In genomic region chr2:42878581-42878980, GRCh38 we compare ENCODE assay signal across 12 cellular contexts.
DNase-seq lines count a peak whose midpoint lies in the region; ATAC-seq and TF ChIP-seq lines count a peak whose summit lies in the region.
"Had no signal": no experiment of that assay in that cellular context is flagged by ENCODE, and none has a peak within 500 bp of the region (broad histone marks: within the 10 kb centered on the region; RNA-seq: fewer than 3 reads in every experiment).

No MANE protein-coding gene starts in this region.

- H3K27ac Mint-ChIP-seq in chondrocyte (ENCODE audit: unreplicated experiment): no peak overlapping the region

- no peaks in the 10 kb centered on the region for H3K9me3 ChIP-seq in psoas muscle

- no peaks in the 10 kb centered on the region for H3K4me1 Mint-ChIP-seq in chondrocyte (ENCODE audit: low read depth)

- no peak for DNase-seq in psoas muscle
- DNase-seq in AG08396 (ENCODE audit: low spot score): no peak
- no peak for DNase-seq in chondrocyte (ENCODE audit: low spot score)
- DNase-seq: activated CD4-positive, CD25-positive, alpha-beta regulatory T cell treated with anti-CD3 and anti-CD28 coated beads, Interleukin-2, amount 50 U/mL, for 72 hours; GDM1; NCI-H1105 treated with DMSO at 0.1 percent for 48 hours; PC-3 had no signal

- ATAC-seq in GM18508 (IDR thresholded peaks at IDR 0.05; ENCODE audit: insufficient read depth, unreplicated experiment) (peak; percentile 86), GM21447 (IDR thresholded peaks at IDR 0.05; ENCODE audit: unreplicated experiment) (peak; percentile 82), HG03565 (IDR thresholded peaks at IDR 0.05; ENCODE audit: unreplicated experiment) (peak; percentile 68), psoas muscle (no peak), GM21528 (IDR thresholded peaks at IDR 0.05; ENCODE audit: low FRiP score, unreplicated experiment) (no peak), HG02610 (IDR thresholded peaks at IDR 0.05; ENCODE audit: unreplicated experiment) (no peak)
- ATAC-seq: PC-3 had no signal

- no peaks in the 10 kb centered on the region for H3K27me3 Mint-ChIP-seq in chondrocyte (ENCODE audit: low read depth)

- 79 to 88% (median 82%) methylated on average over 4 of the region's 4 CpGs for WGBS in psoas muscle, 3 donors

- intact Hi-C loops in psoas muscle (cut with DNase I): no loop called here

- H3K36me3 ChIP-seq in psoas muscle (ENCODE audit: insufficient read depth in 1 of 2, low read depth in 1 of 2): no peaks in the 10 kb centered on the region

- H3K4me3 Mint-ChIP-seq in chondrocyte (ENCODE audit: unreplicated experiment): no peak overlapping the region

- no peaks in the 10 kb centered on the region for H3K9me3 Mint-ChIP-seq in chondrocyte (ENCODE audit: low read depth)

- no peaks in the 10 kb centered on the region for H3K27me3 ChIP-seq in psoas muscle (ENCODE audit: insufficient read depth in 3 of 3, low read length in 2 of 3)

- no peak for TF ChIP-seq CTCF in psoas muscle (IDR thresholded peaks at IDR 0.05)
- TF ChIP-seq CTCF in chondrocyte (IDR thresholded peaks at IDR 0.05): no peak

- H3K4me3 ChIP-seq in psoas muscle: no peak overlapping the region

- no peaks in the 10 kb centered on the region for H3K36me3 Mint-ChIP-seq in chondrocyte (ENCODE audit: low read depth)

- peak overlapping the region; percentile 39 for H3K27ac ChIP-seq in psoas muscle

- H3K4me1 ChIP-seq in psoas muscle: peaks cover 3% of the 10 kb centered on the region

Comparison
In these comparisons a context has a peak if more than half of its experiments do, and no peak if none do; other contexts are left out.
1. ATAC-seq: peak in GM18508 (single experiment), GM21447 (single experiment) and HG03565 (single experiment); none in psoas muscle (0 of 4), GM21528 (single experiment) and HG02610 (single experiment).